In the genomic region with DNA sequence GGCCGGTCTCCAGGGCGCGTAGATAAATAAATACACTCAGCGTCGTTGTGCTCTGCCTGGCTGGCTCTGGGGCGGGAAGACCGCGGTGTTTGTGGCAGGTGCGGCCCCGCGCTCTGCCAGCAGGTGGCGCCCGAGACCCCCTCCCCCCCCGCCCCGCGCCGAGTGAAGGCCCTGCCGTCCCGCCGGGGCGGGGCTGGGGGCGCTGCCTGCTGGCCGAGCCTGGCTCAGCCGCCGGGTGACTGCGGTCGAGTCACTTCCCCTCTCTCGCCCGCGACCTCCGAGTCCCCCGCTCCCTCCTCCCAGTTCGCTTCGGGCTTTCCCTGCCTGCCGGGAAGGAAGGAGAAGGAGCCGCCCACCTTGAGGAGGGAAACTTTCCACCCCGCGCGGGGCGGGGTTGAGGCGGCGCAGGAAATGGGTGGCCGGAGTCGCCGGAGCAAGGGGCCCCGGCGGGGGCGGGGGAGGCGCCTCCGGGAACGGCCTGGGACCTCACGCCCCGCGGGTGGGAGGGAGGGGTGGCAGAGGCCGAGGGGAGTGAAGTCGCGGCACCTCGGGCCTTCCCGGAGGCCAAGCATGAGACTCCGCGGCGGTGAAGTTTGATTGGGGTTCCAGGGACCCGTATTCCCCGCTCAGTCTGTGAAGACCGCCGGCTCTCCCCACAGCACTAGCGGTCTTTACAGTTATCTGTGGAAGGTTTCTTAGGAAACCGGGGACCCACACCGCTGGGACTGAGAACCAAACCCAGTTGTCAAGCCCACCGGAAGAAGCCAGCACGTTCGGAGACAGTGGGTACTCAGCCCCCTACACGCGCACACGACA, we compare ENCODE assay signal across 8 cellular contexts. TPM values are rescaled to one million over a fixed set of nuclear protein-coding genes. Genes with fewer than 3 reads are reported as not detected.
DNase-seq lines count a peak whose midpoint lies in the region; ATAC-seq and TF ChIP-seq lines count a peak whose summit lies in the region.

No MANE protein-coding gene starts in this region.

- H3K27ac ChIP-seq in adrenal gland (peak overlapping the region in 4 of 5 donors; percentile 67 to 96 (median 82)), prostate gland (peak overlapping the region; percentile 87 to 96)

- TF ChIP-seq CTCF in LNCaP clone FGC (IDR thresholded peaks at IDR 0.05; ENCODE audit: control insufficient read depth, extremely low read depth, insufficient read depth): peak; percentile 76
- peak; percentile 38 to 98 (median 80) for TF ChIP-seq CTCF in adrenal gland (IDR thresholded peaks at IDR 0.05)
- peak; percentile 96 to 100 (median 98) for TF ChIP-seq CTCF in prostate gland (IDR thresholded peaks at IDR 0.05)

- no peaks in the 10 kb centered on the region for H3K27me3 ChIP-seq in adrenal gland
- no peaks in the 10 kb centered on the region for H3K27me3 ChIP-seq in prostate gland (replicated peaks; ENCODE audit: insufficient read depth)

- intact Hi-C loops in adrenal gland (cut with DNase I): loop anchor here in 1 of 2 donors (5.0 kb wide), 1 partner anchor 38 kb away; the partner anchor contains the start of gene MAP3K11
- intact Hi-C loops in left cardiac atrium (cut with DNase I): no loop called here
- intact Hi-C loops in prostate gland (cut with DNase I): no loop called here

- 0 to 10% (median 2%) methylated on average over 1 to 74 of the region's 75 CpGs for WGBS in adrenal gland, 4 donors
- 10% methylated on average over 41 of the region's 75 CpGs for WGBS in prostate gland

- H3K36me3 ChIP-seq in adrenal gland (replicated peaks in 1 of 2) (peaks cover 0 to 3% of the 10 kb centered on the region in 2 donors), prostate gland (no peaks in the 10 kb centered on the region)

- H3K4me3 ChIP-seq in LNCaP clone FGC (ENCODE audit: low read depth, low read length) (peak overlapping the region; percentile 97), adrenal gland (peak overlapping the region in 2 of 4 donors; percentile 24 to 63), prostate gland (peak overlapping the region; percentile 74 to 78)

- peak; percentile 67 for DNase-seq in DMS53 treated with DMSO at 0.1 percent for 48 hours (lab: John Stamatoyannopoulos, UW; ENCODE audit: unreplicated experiment)
- DNase-seq in LNCaP clone FGC (ENCODE audit: low read depth): peak; percentile 27
- DNase-seq in T follicular helper cell (ENCODE audit: low read depth): peak; percentile 70
- peak; percentile 89 to 97 (median 93) for DNase-seq in adrenal gland
- peak; percentile 96 for DNase-seq in left cardiac atrium
- peak; percentile 77 for DNase-seq in prostate gland (ENCODE audit: low spot score)
- DNase-seq in ureter (ENCODE audit: low spot score): peak; percentile 93

- TF ChIP-seq POLR2A in adrenal gland (IDR thresholded peaks at IDR 0.05) (no peak), prostate gland (IDR thresholded peaks at IDR 0.05) (peak; percentile 15)

- H3K4me1 ChIP-seq in adrenal gland (replicated peaks in 1 of 2) (peaks cover 43 to 58% of the 10 kb centered on the region in 2 donors), prostate gland (replicated peaks) (peaks cover 34% of the 10 kb centered on the region)

- ATAC-seq in GM21619 (IDR thresholded peaks at IDR 0.05; ENCODE audit: unreplicated experiment): peak; percentile 23
- peak; percentile 48 to 65 for ATAC-seq in left cardiac atrium

- H3K9me3 ChIP-seq in adrenal gland (replicated peaks in 1 of 3) (no peaks in the 10 kb centered on the region), prostate gland (no peaks in the 10 kb centered on the region)

RNA-seq across cellular contexts. Expression of gene EHBP1L1, which starts 1.5 kb away (rescaled TPM):
- total RNA-seq in adrenal gland (10 to 100 TPM; 12.8 to 56.3 (median 36.0) TPM), left cardiac atrium (10 to 100 TPM; 53.4 to 61.0 TPM), prostate gland (10 to 100 TPM; 68.2 to 98.7 TPM), ureter (122 TPM)
- 10 to 100 TPM in 2 of 3 donors, 1 to 10 TPM in 1; 8.7 to 68.0 (median 33.9) TPM for polyA plus RNA-seq in adrenal gland

RNA-seq across cellular contexts. Expression of gene FAM89B, which starts 2.0 kb away (rescaled TPM):
- total RNA-seq in adrenal gland: 10 to 100 TPM; 28.1 to 77.1 (median 46.7) TPM
- 10 to 100 TPM in 2 of 3 donors, 1 to 10 TPM in 1; 7.0 to 64.4 (median 50.1) TPM for polyA plus RNA-seq in adrenal gland
- total RNA-seq in left cardiac atrium: 10 to 100 TPM; 33.5 to 34.5 TPM
- 10 to 100 TPM; 68.6 to 92.6 TPM for total RNA-seq in prostate gland
- 21.9 TPM for total RNA-seq in ureter

RNA-seq across cellular contexts. Expression of gene ZNRD2, which starts 4.1 kb away (rescaled TPM):
- 10 to 100 TPM; 34.0 to 83.4 (median 54.2) TPM for total RNA-seq in adrenal gland
- 100 to 1,000 TPM in 2 of 3 donors, 1 to 10 TPM in 1; 9.4 to 135 (median 120) TPM for polyA plus RNA-seq in adrenal gland
- total RNA-seq in left cardiac atrium: 10 to 100 TPM; 24.6 to 35.0 TPM
- total RNA-seq in prostate gland: 10 to 100 TPM; 72.8 to 98.1 TPM
- 50.3 TPM for total RNA-seq in ureter

RNA-seq across cellular contexts. Expression of gene LTBP3, which starts 16.2 kb away (rescaled TPM):
- total RNA-seq in adrenal gland: 100 to 1,000 TPM in 7 of 8 donors, 10 to 100 TPM in 1; 70.9 to 362 (median 221) TPM
- polyA plus RNA-seq in adrenal gland: 100 to 1,000 TPM in 2 of 3 donors, 10 to 100 TPM in 1; 40.2 to 323 (median 265) TPM
- total RNA-seq in left cardiac atrium: 10 to 100 TPM; 85.6 to 96.2 TPM
- 100 to 1,000 TPM; 220 to 234 TPM for total RNA-seq in prostate gland
- total RNA-seq in ureter: 120 TPM

RNA-seq across cellular contexts. Expression of gene KCNK7, which starts 21.2 kb away (rescaled TPM):
- total RNA-seq in adrenal gland (1 to 10 TPM in 1 of 8 donors, under 1 TPM in 3, not detected in 4; 0.14 to 1.5 (median 0.40) TPM), left cardiac atrium (under 1 TPM; 0.31 to 0.53 TPM), prostate gland (under 1 TPM in 1 of 2 donors, not detected in 1; 0.74 TPM), ureter (0.83 TPM)
- polyA plus RNA-seq in adrenal gland: 10 to 100 TPM in 1 of 3 donors, 1 to 10 TPM in 1, not detected in 1; 2.4 to 12.5 TPM

Comparison
In these comparisons a context has a peak if more than half of its experiments do, and no peak if none do; other contexts are left out.
1. DNase-seq: peak in every context shown above with its lines; median percentile 96 in left cardiac atrium; 93 in adrenal gland; 93 in ureter; 77 in prostate gland; 70 in T follicular helper cell; 67 in DMS53 treated with DMSO at 0.1 percent for 48 hours; 27 in LNCaP clone FGC.